In genomic region chr20:5716953-5717352, GRCh38 we compare ENCODE assay signal across 34 cellular contexts. TPM values are rescaled to one million over a fixed set of nuclear protein-coding genes. Genes with fewer than 3 reads are reported as not detected.
"Had no signal": no experiment of that assay in that cellular context is flagged by ENCODE, and none has a peak within 500 bp of the region (broad histone marks: within the 10 kb centered on the region; RNA-seq: fewer than 3 reads in every experiment).

No MANE protein-coding gene starts in this region.

- H3K27ac Mint-ChIP-seq: activated B cell treated with CpG ODN at 0.5 μM for 24 hours; activated CD4-positive, alpha-beta memory T cell treated with anti-CD3 and anti-CD28 coated beads for 36 hours; activated CD4-positive, alpha-beta T cell treated with anti-CD3 and anti-CD28 coated beads, Interleukin-2, amount 10 ng/mL, durations not matched to agents 24 days and 14 days; activated CD8-positive, alpha-beta T cell treated with anti-CD3 and anti-CD28 coated beads for 36 hours; activated naive CD4-positive, alpha-beta T cell treated with anti-CD3 and anti-CD28 coated beads, Interleukin-2, amount 10 ng/mL, durations not matched to agents 7 days and 5 days; activated naive CD8-positive, alpha-beta T cell treated with anti-CD3 and anti-CD28 coated beads, Interleukin-2, amount 10 ng/mL, durations not matched to agents 7 days and 5 days; activated naive CD8-positive, alpha-beta T cell treated with anti-CD3 and anti-CD28 coated beads, Interleukin-2, amount 50 U/mL, for 24 hours; activated T-cell treated with anti-CD3 and anti-CD28 coated beads, Interleukin-2, amount 50 U/mL, for 72 hours; activated T-helper 1 cell treated with anti-CD3 and anti-CD28 coated beads, Interleukin-12 subunit alpha, Interleukin-12 subunit beta, Interleukin-2, Interleukin-4 antibody, amounts not matched to agents 30 ng/mL and 10 ng/mL and 1 ng/mL, durations not matched to agents 14 hours and 24 hours and 36 hours; activated T-helper 2 cell treated with anti-CD3 and anti-CD28 coated beads, Interferon-gamma antibody, Interleukin-2, Interleukin-4, amounts not matched to agents 10 μg/mL and 5 μg/mL and 100 μg/mL, durations not matched to agents 14 hours and 24 hours and 36 hours; brain had no signal

- H3K4me1 ChIP-seq: ascending aorta had no signal

- H3K27me3 ChIP-seq: ascending aorta, cardiac muscle cell had no signal

- ATAC-seq: activated CD8-positive, alpha-beta T cell treated with anti-CD3 and anti-CD28 coated beads for 36 hours; activated naive CD8-positive, alpha-beta T cell treated with anti-CD3 and anti-CD28 coated beads, Interleukin-2, amount 50 U/mL, for 24 hours; activated T-cell treated with anti-CD3 and anti-CD28 coated beads, Interleukin-2, amount 50 U/mL, for 4 hours; activated T-cell treated with anti-CD3 and anti-CD28 coated beads, Interleukin-2, amount 50 U/mL, for 72 hours had no signal

- H3K36me3 ChIP-seq: ascending aorta, cardiac muscle cell had no signal

- H3K27ac ChIP-seq: ascending aorta, cardiac muscle cell had no signal

- H3K4me3 ChIP-seq: ascending aorta, cardiac muscle cell had no signal

- H3K27me3 Mint-ChIP-seq: activated CD4-positive, alpha-beta memory T cell treated with anti-CD3 and anti-CD28 coated beads for 36 hours; activated CD8-positive, alpha-beta T cell treated with anti-CD3 and anti-CD28 coated beads for 36 hours; activated naive CD4-positive, alpha-beta T cell treated with anti-CD3 and anti-CD28 coated beads, Interleukin-2, amount 10 ng/mL, durations not matched to agents 7 days and 5 days; activated naive CD4-positive, alpha-beta T cell treated with anti-CD3 and anti-CD28 coated beads, Interleukin-2, amount 50 U/mL, for 24 hours; activated naive CD8-positive, alpha-beta T cell; activated naive CD8-positive, alpha-beta T cell treated with anti-CD3 and anti-CD28 coated beads, Interleukin-2, amount 10 ng/mL, durations not matched to agents 7 days and 5 days; activated naive CD8-positive, alpha-beta T cell treated with anti-CD3 and anti-CD28 coated beads, Interleukin-2, amount 50 U/mL, for 24 hours had no signal

- H3K9me3 Mint-ChIP-seq: activated naive CD4-positive, alpha-beta T cell treated with anti-CD3 and anti-CD28 coated beads, Interleukin-2, amount 50 U/mL, for 24 hours had no signal

- H3K4me3 Mint-ChIP-seq: activated B cell treated with CpG ODN at 0.5 μM for 24 hours; activated CD4-positive, alpha-beta memory T cell treated with anti-CD3 and anti-CD28 coated beads for 36 hours; activated CD4-positive, alpha-beta T cell treated with anti-CD3 and anti-CD28 coated beads, Interleukin-2, amount 10 ng/mL, durations not matched to agents 24 days and 14 days; activated CD8-positive, alpha-beta T cell treated with anti-CD3 and anti-CD28 coated beads for 36 hours; activated naive CD4-positive, alpha-beta T cell treated with anti-CD3 and anti-CD28 coated beads, Interleukin-2, amount 10 ng/mL, durations not matched to agents 7 days and 5 days; activated naive CD4-positive, alpha-beta T cell treated with anti-CD3 and anti-CD28 coated beads, Interleukin-2, amount 50 U/mL, for 24 hours; activated naive CD8-positive, alpha-beta T cell; activated naive CD8-positive, alpha-beta T cell treated with anti-CD3 and anti-CD28 coated beads, Interleukin-2, amount 10 ng/mL, durations not matched to agents 7 days and 5 days; activated naive CD8-positive, alpha-beta T cell treated with anti-CD3 and anti-CD28 coated beads, Interleukin-2, amount 50 U/mL, for 24 hours; activated T-cell treated with anti-CD3 and anti-CD28 coated beads, Interleukin-2, amount 50 U/mL, for 4 hours; activated T-cell treated with anti-CD3 and anti-CD28 coated beads, Interleukin-2, amount 50 U/mL, for 72 hours; activated T-helper 1 cell treated with anti-CD3 and anti-CD28 coated beads, Interleukin-12 subunit alpha, Interleukin-12 subunit beta, Interleukin-2, Interleukin-4 antibody, amounts not matched to agents 30 ng/mL and 10 ng/mL and 1 ng/mL, durations not matched to agents 14 hours and 24 hours and 36 hours; brain; T-helper 1 cell treated with Interleukin-12 subunit alpha and Interleukin-12 subunit beta and Interleukin-4 antibody, amounts not matched to agents 30 μg/mL and 1 μg/mL, for 36 hours had no signal

- H3K9me3 ChIP-seq: ascending aorta had no signal

- DNase-seq: activated B cell treated with CpG ODN at 0.5 μM for 24 hours; activated CD4-positive, alpha-beta memory T cell treated with anti-CD3 and anti-CD28 coated beads for 36 hours; activated CD4-positive, alpha-beta T cell treated with anti-CD3 and anti-CD28 coated beads for 4 hours; activated CD4-positive, alpha-beta T cell treated with anti-CD3 and anti-CD28 coated beads, Interleukin-2, amount 10 ng/mL, durations not matched to agents 24 days and 14 days; activated CD4-positive, alpha-beta T cell treated with anti-CD3 and anti-CD28 coated beads, Interleukin-2, amount 50 U/mL, for 1 hour; activated CD4-positive, alpha-beta T cell treated with anti-CD3 and anti-CD28 coated beads, Interleukin-2, amount 50 U/mL, for 4 hours; activated CD4-positive, CD25-positive, alpha-beta regulatory T cell treated with anti-CD3 and anti-CD28 coated beads, Interleukin-2, amount 50 U/mL, for 72 hours; activated CD8-positive, alpha-beta memory T cell treated with anti-CD3 and anti-CD28 coated beads, Interleukin-2, amount 50 U/mL, for 4 hours; activated CD8-positive, alpha-beta T cell treated with anti-CD3 and anti-CD28 coated beads for 36 hours; activated effector memory CD4-positive, alpha-beta T cell treated with Interleukin-2 at 50 U/mL for 16 hours; activated gamma-delta T cell; activated naive CD4-positive, alpha-beta T cell treated with anti-CD3 and anti-CD28 coated beads, Interleukin-2, amount 10 ng/mL, durations not matched to agents 7 days and 5 days; activated naive CD4-positive, alpha-beta T cell treated with Interleukin-2 at 50 U/mL for 16 hours; activated naive CD8-positive, alpha-beta T cell treated with anti-CD3 and anti-CD28 coated beads, Interleukin-2, amount 10 ng/mL, durations not matched to agents 7 days and 5 days; activated naive CD8-positive, alpha-beta T cell treated with anti-CD3 and anti-CD28 coated beads, Interleukin-2, amount 50 U/mL, for 24 hours; activated T-cell treated with anti-CD3 and anti-CD28 coated beads for 4 hours; activated T-cell treated with anti-CD3 and anti-CD28 coated beads, Interleukin-2, amount 50 U/mL, for 1 hour; activated T-cell treated with anti-CD3 and anti-CD28 coated beads, Interleukin-2, amount 50 U/mL, for 4 hours; activated T-cell treated with anti-CD3 and anti-CD28 coated beads, Interleukin-2, amount 50 U/mL, for 72 hours; amygdala; anterior cingulate cortex; caudate nucleus; T-helper 1 cell; T-helper 9 cell had no signal

- H3K4me1 Mint-ChIP-seq: brain had no signal

- FAIRE-seq: bronchial epithelial cell, TTC549 had no signal

- H3K36me3 Mint-ChIP-seq: activated CD4-positive, alpha-beta memory T cell treated with anti-CD3 and anti-CD28 coated beads for 36 hours; activated naive CD4-positive, alpha-beta T cell treated with anti-CD3 and anti-CD28 coated beads, Interleukin-2, amount 10 ng/mL, durations not matched to agents 7 days and 5 days; activated naive CD8-positive, alpha-beta T cell; activated naive CD8-positive, alpha-beta T cell treated with anti-CD3 and anti-CD28 coated beads, Interleukin-2, amount 10 ng/mL, durations not matched to agents 7 days and 5 days; brain had no signal

RNA-seq across cellular contexts. Expression of gene SHLD1, which starts 33.2 kb away (rescaled TPM):
- total RNA-seq: ascending aorta had no signal
